Comparison of ENCODE assay signal across 11 cellular contexts in genomic region chr20:21529863-21530262, GRCh38. TPM values are rescaled to one million over a fixed set of nuclear protein-coding genes. Genes with fewer than 3 reads are reported as not detected.
DNase-seq lines count a peak whose midpoint lies in the region; ATAC-seq and TF ChIP-seq lines count a peak whose summit lies in the region.
"Had no signal": no experiment of that assay in that cellular context is flagged by ENCODE, and none has a peak within 500 bp of the region (broad histone marks: within the 10 kb centered on the region; RNA-seq: fewer than 3 reads in every experiment).

No MANE protein-coding gene starts in this region.

- H3K36me3 Mint-ChIP-seq in activated T-helper 2 cell treated with anti-CD3 and anti-CD28 coated beads, Interferon-gamma antibody, Interleukin-2, Interleukin-4, amounts not matched to agents 10 μg/mL and 5 μg/mL and 100 μg/mL, durations not matched to agents 14 hours and 24 hours and 36 hours (ENCODE audit: low read depth): no peaks in the 10 kb centered on the region

- no peak overlapping the region for H3K27ac Mint-ChIP-seq in activated T-helper 2 cell treated with anti-CD3 and anti-CD28 coated beads, Interferon-gamma antibody, Interleukin-2, Interleukin-4, amounts not matched to agents 10 μg/mL and 5 μg/mL and 100 μg/mL, durations not matched to agents 14 hours and 24 hours and 36 hours
- H3K27ac Mint-ChIP-seq: activated T-cell treated with anti-CD3 and anti-CD28 coated beads, Interleukin-2, amount 50 U/mL, for 24 hours had no signal

- TF ChIP-seq CTCF in dorsolateral prefrontal cortex (IDR thresholded peaks at IDR 0.05 in 54 of 56, conservative IDR thresholded peaks at IDR 0.05 in 2 of 56; ENCODE audit: low read depth in 1 of 56, partially characterized antibody in 56 of 56) (peak in 55 of 56 donors; percentile 29 to 77 (median 60)), retinal pigment epithelial cell (conservative IDR thresholded peaks at IDR 0.05; ENCODE audit: low read depth, low read length) (peak; percentile 45)

- ATAC-seq in GM19023 (IDR thresholded peaks at IDR 0.05; ENCODE audit: unreplicated experiment) (no peak), HG03139 (IDR thresholded peaks at IDR 0.05; ENCODE audit: unreplicated experiment) (no peak)
- ATAC-seq: lower lobe of right lung had no signal

- H3K27me3 Mint-ChIP-seq in activated T-helper 2 cell treated with anti-CD3 and anti-CD28 coated beads, Interferon-gamma antibody, Interleukin-2, Interleukin-4, amounts not matched to agents 10 μg/mL and 5 μg/mL and 100 μg/mL, durations not matched to agents 14 hours and 24 hours and 36 hours (ENCODE audit: low read depth): peaks cover 68% of the 10 kb centered on the region

- H3K4me1 Mint-ChIP-seq in activated T-helper 2 cell treated with anti-CD3 and anti-CD28 coated beads, Interferon-gamma antibody, Interleukin-2, Interleukin-4, amounts not matched to agents 10 μg/mL and 5 μg/mL and 100 μg/mL, durations not matched to agents 14 hours and 24 hours and 36 hours (ENCODE audit: low read depth): peaks cover 3% of the 10 kb centered on the region

- H3K27me3 ChIP-seq in dorsolateral prefrontal cortex: peaks cover 0 to 38% (median 0%) of the 10 kb centered on the region in 45 donors

- H3K4me3 Mint-ChIP-seq in activated T-helper 2 cell treated with anti-CD3 and anti-CD28 coated beads, Interferon-gamma antibody, Interleukin-2, Interleukin-4, amounts not matched to agents 10 μg/mL and 5 μg/mL and 100 μg/mL, durations not matched to agents 14 hours and 24 hours and 36 hours (ENCODE audit: low read depth): no peak overlapping the region
- H3K4me3 Mint-ChIP-seq: activated T-cell treated with anti-CD3 and anti-CD28 coated beads, Interleukin-2, amount 50 U/mL, for 24 hours had no signal

- DNase-seq in NCI-H2081 (lab: John Stamatoyannopoulos, UW) (peak; percentile 18 to 69), NCI-H2081 treated with DMSO at 0.1 percent for 48 hours (lab: John Stamatoyannopoulos, UW) (no peak), NCI-H2029 treated with DMSO at 0.1 percent for 48 hours (lab: John Stamatoyannopoulos, UW) (peak; percentile 74), dorsolateral prefrontal cortex (no peak), retinal pigment epithelial cell (ENCODE audit: low read depth) (no peak)
- no peak for DNase-seq in activated T-helper 2 cell treated with anti-CD3 and anti-CD28 coated beads, Interferon-gamma antibody, Interleukin-2, Interleukin-4, amounts not matched to agents 10 μg/mL and 5 μg/mL and 100 μg/mL, durations not matched to agents 14 hours and 24 hours and 36 hours (ENCODE audit: low spot score)
- DNase-seq: activated T-cell treated with anti-CD3 and anti-CD28 coated beads, Interleukin-2, amount 50 U/mL, for 24 hours; lower lobe of right lung had no signal

- intact Hi-C loops in dorsolateral prefrontal cortex (cut with DNase I): loop anchor here (1.0 to 5.0 kb wide), 2 partner anchors 37 to 41 kb away; no protein-coding TSS in a partner anchor
- intact Hi-C loops in activated T-helper 2 cell treated with anti-CD3 and anti-CD28 coated beads, Interferon-gamma antibody, Interleukin-2, Interleukin-4, amounts not matched to agents 10 μg/mL and 5 μg/mL and 100 μg/mL, durations not matched to agents 14 hours and 24 hours and 36 hours (cut with micrococcal nuclease): loop anchor here (1.0 kb wide), 1 partner anchor 42 kb away; no protein-coding TSS in a partner anchor

- H3K9me3 Mint-ChIP-seq in activated T-helper 2 cell treated with anti-CD3 and anti-CD28 coated beads, Interferon-gamma antibody, Interleukin-2, Interleukin-4, amounts not matched to agents 10 μg/mL and 5 μg/mL and 100 μg/mL, durations not matched to agents 14 hours and 24 hours and 36 hours: no peaks in the 10 kb centered on the region
- H3K9me3 Mint-ChIP-seq: activated T-cell treated with anti-CD3 and anti-CD28 coated beads, Interleukin-2, amount 50 U/mL, for 24 hours had no signal

- H3K4me3 ChIP-seq in dorsolateral prefrontal cortex (no peak overlapping the region), retinal pigment epithelial cell (ENCODE audit: low read length) (no peak overlapping the region)
- H3K4me3 ChIP-seq: lower lobe of right lung had no signal

- H3K27ac ChIP-seq in dorsolateral prefrontal cortex: peak overlapping the region in 13 of 59 donors; percentile 0 to 53 (median 38)
- H3K27ac ChIP-seq: lower lobe of right lung had no signal

RNA-seq across cellular contexts. Expression of gene NKX2-2, which starts 16.0 kb away (rescaled TPM):
- 10 to 100 TPM in 101 of 120 experiments, 1 to 10 TPM in 19; 5.9 to 47.3 (median 14.2) TPM for total RNA-seq in dorsolateral prefrontal cortex
- total RNA-seq in activated T-helper 2 cell treated with anti-CD3 and anti-CD28 coated beads, Interferon-gamma antibody, Interleukin-2, Interleukin-4, amounts not matched to agents 10 μg/mL and 5 μg/mL and 100 μg/mL, durations not matched to agents 14 hours and 24 hours and 36 hours: not detected in 2 replicates
- total RNA-seq: lower lobe of right lung, ureter had no signal

Comparison
In these comparisons a context has a peak if more than half of its experiments do, and no peak if none do; other contexts are left out.
1. DNase-seq: peak in NCI-H2081 (2 of 2) and NCI-H2029 treated with DMSO at 0.1 percent for 48 hours (single experiment); none in NCI-H2081 treated with DMSO at 0.1 percent for 48 hours (single experiment), dorsolateral prefrontal cortex (0 of 10), retinal pigment epithelial cell (single experiment) and activated T-helper 2 cell treated with anti-CD3 and anti-CD28 coated beads, Interferon-gamma antibody, Interleukin-2, Interleukin-4, amounts not matched to agents 10 μg/mL and 5 μg/mL and 100 μg/mL, durations not matched to agents 14 hours and 24 hours and 36 hours (single experiment).